ENCODE assay signal across 1 cellular context in genomic region chr18:62643181-62643580, GRCh38.
TF ChIP-seq lines count a peak whose summit lies in the region.

No MANE protein-coding gene starts in this region.

TF ChIP-seq in GM23338, 12 proteins besides CTCF, POLR2A, EP300 and RAD21 (continued from another document):
- TF ChIP-seq, protein P1, sequence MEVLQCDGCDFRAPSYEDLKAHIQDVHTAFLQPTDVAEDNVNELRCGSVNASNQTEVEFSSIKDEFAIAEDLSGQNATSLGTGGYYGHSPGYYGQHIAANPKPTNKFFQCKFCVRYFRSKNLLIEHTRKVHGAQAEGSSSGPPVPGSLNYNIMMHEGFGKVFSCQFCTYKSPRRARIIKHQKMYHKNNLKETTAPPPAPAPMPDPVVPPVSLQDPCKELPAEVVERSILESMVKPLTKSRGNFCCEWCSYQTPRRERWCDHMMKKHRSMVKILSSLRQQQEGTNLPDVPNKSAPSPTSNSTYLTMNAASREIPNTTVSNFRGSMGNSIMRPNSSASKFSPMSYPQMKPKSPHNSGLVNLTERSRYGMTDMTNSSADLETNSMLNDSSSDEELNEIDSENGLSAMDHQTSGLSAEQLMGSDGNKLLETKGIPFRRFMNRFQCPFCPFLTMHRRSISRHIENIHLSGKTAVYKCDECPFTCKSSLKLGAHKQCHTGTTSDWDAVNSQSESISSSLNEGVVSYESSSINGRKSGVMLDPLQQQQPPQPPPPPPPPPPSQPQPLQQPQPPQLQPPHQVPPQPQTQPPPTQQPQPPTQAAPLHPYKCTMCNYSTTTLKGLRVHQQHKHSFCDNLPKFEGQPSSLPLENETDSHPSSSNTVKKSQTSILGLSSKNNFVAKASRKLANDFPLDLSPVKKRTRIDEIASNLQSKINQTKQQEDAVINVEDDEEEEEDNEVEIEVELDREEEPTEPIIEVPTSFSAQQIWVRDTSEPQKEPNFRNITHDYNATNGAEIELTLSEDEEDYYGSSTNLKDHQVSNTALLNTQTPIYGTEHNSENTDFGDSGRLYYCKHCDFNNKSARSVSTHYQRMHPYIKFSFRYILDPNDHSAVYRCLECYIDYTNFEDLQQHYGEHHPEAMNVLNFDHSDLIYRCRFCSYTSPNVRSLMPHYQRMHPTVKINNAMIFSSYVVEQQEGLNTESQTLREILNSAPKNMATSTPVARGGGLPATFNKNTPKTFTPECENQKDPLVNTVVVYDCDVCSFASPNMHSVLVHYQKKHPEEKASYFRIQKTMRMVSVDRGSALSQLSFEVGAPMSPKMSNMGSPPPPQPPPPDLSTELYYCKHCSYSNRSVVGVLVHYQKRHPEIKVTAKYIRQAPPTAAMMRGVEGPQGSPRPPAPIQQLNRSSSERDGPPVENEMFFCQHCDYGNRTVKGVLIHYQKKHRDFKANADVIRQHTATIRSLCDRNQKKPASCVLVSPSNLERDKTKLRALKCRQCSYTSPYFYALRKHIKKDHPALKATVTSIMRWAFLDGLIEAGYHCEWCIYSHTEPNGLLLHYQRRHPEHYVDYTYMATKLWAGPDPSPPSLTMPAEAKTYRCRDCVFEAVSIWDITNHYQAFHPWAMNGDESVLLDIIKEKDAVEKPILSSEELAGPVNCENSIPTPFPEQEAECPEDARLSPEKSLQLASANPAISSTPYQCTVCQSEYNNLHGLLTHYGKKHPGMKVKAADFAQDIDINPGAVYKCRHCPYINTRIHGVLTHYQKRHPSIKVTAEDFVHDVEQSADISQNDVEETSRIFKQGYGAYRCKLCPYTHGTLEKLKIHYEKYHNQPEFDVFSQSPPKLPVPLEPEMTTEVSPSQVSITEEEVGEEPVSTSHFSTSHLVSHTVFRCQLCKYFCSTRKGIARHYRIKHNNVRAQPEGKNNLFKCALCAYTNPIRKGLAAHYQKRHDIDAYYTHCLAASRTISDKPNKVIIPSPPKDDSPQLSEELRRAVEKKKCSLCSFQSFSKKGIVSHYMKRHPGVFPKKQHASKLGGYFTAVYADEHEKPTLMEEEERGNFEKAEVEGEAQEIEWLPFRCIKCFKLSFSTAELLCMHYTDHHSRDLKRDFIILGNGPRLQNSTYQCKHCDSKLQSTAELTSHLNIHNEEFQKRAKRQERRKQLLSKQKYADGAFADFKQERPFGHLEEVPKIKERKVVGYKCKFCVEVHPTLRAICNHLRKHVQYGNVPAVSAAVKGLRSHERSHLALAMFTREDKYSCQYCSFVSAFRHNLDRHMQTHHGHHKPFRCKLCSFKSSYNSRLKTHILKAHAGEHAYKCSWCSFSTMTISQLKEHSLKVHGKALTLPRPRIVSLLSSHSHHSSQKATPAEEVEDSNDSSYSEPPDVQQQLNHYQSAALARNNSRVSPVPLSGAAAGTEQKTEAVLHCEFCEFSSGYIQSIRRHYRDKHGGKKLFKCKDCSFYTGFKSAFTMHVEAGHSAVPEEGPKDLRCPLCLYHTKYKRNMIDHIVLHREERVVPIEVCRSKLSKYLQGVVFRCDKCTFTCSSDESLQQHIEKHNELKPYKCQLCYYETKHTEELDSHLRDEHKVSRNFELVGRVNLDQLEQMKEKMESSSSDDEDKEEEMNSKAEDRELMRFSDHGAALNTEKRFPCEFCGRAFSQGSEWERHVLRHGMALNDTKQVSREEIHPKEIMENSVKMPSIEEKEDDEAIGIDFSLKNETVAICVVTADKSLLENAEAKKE (CRISPR knock-in tag; IDR thresholded peaks at IDR 0.05) = no peak
TF ChIP-seq in GM23338: peak in this region for 0.
